ENCODE assay signal across 6 cellular contexts in genomic region chr21:35280221-35280620, GRCh38.
"Had no signal": no experiment of that assay in that cellular context is flagged by ENCODE, and none has a peak within 500 bp of the region (broad histone marks: within the 10 kb centered on the region; RNA-seq: fewer than 3 reads in every experiment).

No MANE protein-coding gene starts in this region.

- H3K9me3 ChIP-seq: HAP-1 had no signal

- DNase-seq: GOT3, H7, HFFc6, KBM-7 had no signal

- H3K36me3 ChIP-seq: HAP-1 had no signal

- H3K27ac ChIP-seq: HL-60 had no signal

- H3K4me1 ChIP-seq: HAP-1 had no signal

- H3K4me3 ChIP-seq: HAP-1 had no signal
